Comparison of ENCODE assay signal across 1 cellular context in genomic region chr7:130397472-130397871, GRCh38.
TF ChIP-seq lines count a peak whose summit lies in the region.

No MANE protein-coding gene starts in this region.

TF ChIP-seq in WTC11, 78 proteins besides CTCF, POLR2A, EP300 and RAD21 (continued from another document):
- TF ChIP-seq ZNF532 (CRISPR knock-in tag; IDR thresholded peaks at IDR 0.05; ENCODE audit: borderline replicate concordance) (no peak), ZNF671 (CRISPR knock-in tag; IDR thresholded peaks at IDR 0.05) (no peak), AR (CRISPR knock-in tag; IDR thresholded peaks at IDR 0.05) (no peak)
- TF ChIP-seq, protein P1, sequence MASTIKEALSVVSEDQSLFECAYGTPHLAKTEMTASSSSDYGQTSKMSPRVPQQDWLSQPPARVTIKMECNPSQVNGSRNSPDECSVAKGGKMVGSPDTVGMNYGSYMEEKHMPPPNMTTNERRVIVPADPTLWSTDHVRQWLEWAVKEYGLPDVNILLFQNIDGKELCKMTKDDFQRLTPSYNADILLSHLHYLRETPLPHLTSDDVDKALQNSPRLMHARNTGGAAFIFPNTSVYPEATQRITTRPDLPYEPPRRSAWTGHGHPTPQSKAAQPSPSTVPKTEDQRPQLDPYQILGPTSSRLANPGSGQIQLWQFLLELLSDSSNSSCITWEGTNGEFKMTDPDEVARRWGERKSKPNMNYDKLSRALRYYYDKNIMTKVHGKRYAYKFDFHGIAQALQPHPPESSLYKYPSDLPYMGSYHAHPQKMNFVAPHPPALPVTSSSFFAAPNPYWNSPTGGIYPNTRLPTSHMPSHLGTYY (CRISPR knock-in tag; IDR thresholded peaks at IDR 0.05) = no peak
